29 cellular contexts compared by ENCODE assay signal in the genomic region with DNA sequence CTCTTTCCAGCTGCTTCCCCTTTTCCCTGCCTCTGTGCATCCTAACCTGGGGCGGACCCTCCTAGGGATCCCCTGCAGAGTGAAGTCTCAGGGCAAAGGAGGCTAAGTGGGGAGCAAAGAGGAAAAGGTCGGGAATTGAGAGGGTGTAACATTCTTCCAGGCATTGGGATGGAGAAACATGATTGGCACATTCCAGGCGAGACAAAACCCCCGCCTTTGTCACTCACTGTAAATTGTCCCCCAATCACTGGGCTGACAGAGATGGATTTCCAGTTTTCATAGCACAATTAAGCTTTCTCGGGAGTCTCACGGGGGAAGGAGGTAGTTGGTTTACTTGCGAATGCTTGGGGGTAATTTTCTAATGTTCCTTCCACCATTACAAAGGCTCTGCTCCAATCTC.
"Had no signal": no experiment of that assay in that cellular context is flagged by ENCODE, and none has a peak within 500 bp of the region (broad histone marks: within the 10 kb centered on the region; RNA-seq: fewer than 3 reads in every experiment).

No MANE protein-coding gene starts in this region.

- DNase-seq: naive thymus-derived CD8-positive, alpha-beta T cell; nephron progenitor cell; occipital lobe; ovary; posterior cingulate gyrus; psoas muscle; right cardiac atrium; right lobe of liver; sigmoid colon; small intestine; stimulated activated CD4-positive, alpha-beta T cell treated with anti-CD3 and anti-CD28 coated beads, Interleukin-15, amount 100 ng/mL, for 24 hours; stimulated activated CD4-positive, alpha-beta T cell treated with anti-CD3 and anti-CD28 coated beads, Interleukin-2, amount 100 ng/mL, for 24 hours; stimulated activated CD4-positive, alpha-beta T cell treated with anti-CD3 and anti-CD28 coated beads, Interleukin-2, amount 100 ng/mL, for 48 hours; stimulated activated CD4-positive, alpha-beta T cell treated with anti-CD3 and anti-CD28 coated beads, Interleukin-4, amount 100 ng/mL, for 24 hours; stimulated activated naive B cell treated with anti-CD40 and anti-IgM and Interleukin-4, amounts not matched to agents 10 μg/mL and 1 μg/mL and 100 μg/mL, for 72 hours; stimulated activated naive CD4-positive, alpha-beta T cell treated with Interleukin-2 at 50 U/mL for 16 hours; stomach; thyroid gland; trophoblast cell; upper lobe of left lung; uterus had no signal

- H3K4me2 ChIP-seq: neural progenitor cell had no signal

- H3K4me1 ChIP-seq: parathyroid adenoma, right lobe of liver, sigmoid colon, stomach, thyroid gland, tibial nerve, upper lobe of left lung, uterus had no signal

- H3K27me3 ChIP-seq: neural progenitor cell, ovary, right lobe of liver, sigmoid colon, stomach, thyroid gland, tibial nerve, upper lobe of left lung, uterus had no signal

- H3K9me3 Mint-ChIP-seq: naive thymus-derived CD8-positive, alpha-beta T cell; natural killer cell treated with Interleukin-12 subunit alpha and Interleukin-12 subunit beta and Interleukin-15 and Interleukin-18, amount 100 ng/mL, for 72 hours; stimulated activated effector memory CD8-positive, alpha-beta T cell treated with anti-CD3 and anti-CD28 coated beads, Interleukin-12 subunit alpha, Interleukin-12 subunit beta, amount 100 ng/mL, for 72 hours; stimulated activated naive B cell treated with anti-CD40 and anti-IgM and Interleukin-4, amounts not matched to agents 10 μg/mL and 1 μg/mL and 100 μg/mL, for 72 hours; stimulated activated naive CD8-positive, alpha-beta T cell treated with anti-CD3 and anti-CD28 coated beads, Interleukin-15, Interleukin-2, amounts not matched to agents 100 ng/mL and 50 ng/mL, for 24 hours had no signal

- H3K4me1 Mint-ChIP-seq: nephron progenitor cell; stimulated activated naive B cell treated with anti-CD40 and anti-IgM and Interleukin-4, amounts not matched to agents 10 μg/mL and 1 μg/mL and 100 μg/mL, for 72 hours had no signal

- H3K9ac ChIP-seq: neural progenitor cell, parathyroid adenoma had no signal

- H3K4me3 Mint-ChIP-seq: naive thymus-derived CD8-positive, alpha-beta T cell; natural killer cell treated with Interleukin-12 subunit alpha and Interleukin-12 subunit beta and Interleukin-15 and Interleukin-18, amount 100 ng/mL, for 72 hours; nephron progenitor cell; neural progenitor cell; stimulated activated effector memory CD8-positive, alpha-beta T cell treated with anti-CD3 and anti-CD28 coated beads, Interleukin-12 subunit alpha, Interleukin-12 subunit beta, amount 100 ng/mL, for 72 hours; stimulated activated naive B cell treated with anti-CD40 and anti-IgM and Interleukin-4, amounts not matched to agents 10 μg/mL and 1 μg/mL and 100 μg/mL, for 72 hours; stimulated activated naive CD8-positive, alpha-beta T cell treated with anti-CD3 and anti-CD28 coated beads, Interleukin-15, Interleukin-2, amounts not matched to agents 100 ng/mL and 50 ng/mL, for 24 hours had no signal

- H3K27ac Mint-ChIP-seq: naive thymus-derived CD8-positive, alpha-beta T cell; natural killer cell treated with Interleukin-12 subunit alpha and Interleukin-12 subunit beta and Interleukin-15 and Interleukin-18, amount 100 ng/mL, for 72 hours; nephron progenitor cell; neural progenitor cell; progenitor cell of endocrine pancreas; stimulated activated effector memory CD8-positive, alpha-beta T cell treated with anti-CD3 and anti-CD28 coated beads, Interleukin-12 subunit alpha, Interleukin-12 subunit beta, amount 100 ng/mL, for 72 hours; stimulated activated naive B cell treated with anti-CD40 and anti-IgM and Interleukin-4, amounts not matched to agents 10 μg/mL and 1 μg/mL and 100 μg/mL, for 72 hours; stimulated activated naive CD8-positive, alpha-beta T cell treated with anti-CD3 and anti-CD28 coated beads, Interleukin-15, Interleukin-2, amounts not matched to agents 100 ng/mL and 50 ng/mL, for 24 hours had no signal

- H3K79me2 ChIP-seq: parathyroid adenoma had no signal

- H3K4me3 ChIP-seq: neural progenitor cell, ovary, psoas muscle, right lobe of liver, sigmoid colon, stomach, thoracic aorta, thyroid gland, tibial nerve, upper lobe of left lung, uterus had no signal

- H2AFZ ChIP-seq: neural progenitor cell, parathyroid adenoma had no signal

- H3K36me3 ChIP-seq: neural progenitor cell, ovary, right lobe of liver, thoracic aorta, thyroid gland, uterus had no signal

- H3K27me3 Mint-ChIP-seq: naive thymus-derived CD8-positive, alpha-beta T cell; natural killer cell treated with Interleukin-12 subunit alpha and Interleukin-12 subunit beta and Interleukin-15 and Interleukin-18, amount 100 ng/mL, for 72 hours; progenitor cell of endocrine pancreas; stimulated activated naive B cell treated with anti-CD40 and anti-IgM and Interleukin-4, amounts not matched to agents 10 μg/mL and 1 μg/mL and 100 μg/mL, for 72 hours; stimulated activated naive CD8-positive, alpha-beta T cell treated with anti-CD3 and anti-CD28 coated beads, Interleukin-15, Interleukin-2, amounts not matched to agents 100 ng/mL and 50 ng/mL, for 24 hours had no signal

- H3K9me3 ChIP-seq: ovary, psoas muscle, right lobe of liver, sigmoid colon, stomach, thoracic aorta, thyroid gland, tibial nerve, upper lobe of left lung, uterus had no signal

- FAIRE-seq: small intestine had no signal

- H3K27ac ChIP-seq: neural progenitor cell, ovary, parathyroid adenoma, psoas muscle, right lobe of liver, sigmoid colon, stomach, thoracic aorta, thyroid gland, tibial nerve, upper lobe of left lung, uterus had no signal
